9 cellular contexts compared by ENCODE assay signal in the genomic region with DNA sequence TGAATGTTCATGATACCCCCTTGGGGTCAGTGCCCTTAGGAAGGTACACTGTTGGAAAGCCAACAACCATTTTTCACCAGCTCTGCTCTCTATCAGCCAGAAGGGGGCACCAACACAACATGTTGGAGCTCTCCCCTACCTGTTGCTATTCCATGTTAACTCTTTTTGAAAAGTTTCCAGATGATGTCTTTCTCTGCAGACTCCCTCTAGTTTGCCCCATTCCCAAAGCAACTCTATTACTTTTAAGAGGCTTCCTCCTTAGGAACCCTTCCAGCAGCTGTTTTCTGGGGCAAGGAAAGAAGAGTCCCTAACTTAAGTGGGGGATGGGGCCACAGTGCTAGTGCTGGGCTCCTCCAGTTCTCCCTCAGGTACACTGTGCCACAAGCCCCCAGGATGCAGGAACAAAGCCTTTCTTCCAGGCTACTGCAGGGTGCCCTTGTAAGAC. TPM values are rescaled to one million over a fixed set of nuclear protein-coding genes. Genes with fewer than 3 reads are reported as not detected.
DNase-seq lines count a peak whose midpoint lies in the region; ATAC-seq and TF ChIP-seq lines count a peak whose summit lies in the region.
"Had no signal": no experiment of that assay in that cellular context is flagged by ENCODE, and none has a peak within 500 bp of the region (broad histone marks: within the 10 kb centered on the region; RNA-seq: fewer than 3 reads in every experiment).

No MANE protein-coding gene starts in this region.

- no peaks in the 10 kb centered on the region for H3K9me3 Mint-ChIP-seq in activated T-helper 17 cell treated with anti-CD3 and anti-CD28 coated beads, Interleukin-2, amount 50 U/mL, for 72 hours
- H3K9me3 Mint-ChIP-seq: dendritic cell treated with granulocyte-macrophage colony-stimulating factor and Interleukin-4, amounts not matched to agents 40 ng/mL and 50 ng/mL, for 4 days had no signal

- BruUV-seq in OCI-LY7 (replicated peaks; lab: Mats Ljungman, UMichigan): no TSS peak

- H3K36me3 Mint-ChIP-seq in activated T-helper 17 cell treated with anti-CD3 and anti-CD28 coated beads, Interleukin-2, amount 50 U/mL, for 72 hours (ENCODE audit: low read depth): peaks cover 33% of the 10 kb centered on the region

- no peaks in the 10 kb centered on the region for H3K79me2 ChIP-seq in OCI-LY7 (ENCODE audit: insufficient read depth, low read depth, low read length)

- H3K9me2 ChIP-seq in OCI-LY7 (ENCODE audit: insufficient read depth, low read length): no peaks in the 10 kb centered on the region

- no peak overlapping the region for H3K4me3 Mint-ChIP-seq in activated T-helper 17 cell treated with anti-CD3 and anti-CD28 coated beads, Interleukin-2, amount 50 U/mL, for 72 hours
- H3K4me3 Mint-ChIP-seq: dendritic cell treated with granulocyte-macrophage colony-stimulating factor and Interleukin-4, amounts not matched to agents 40 ng/mL and 50 ng/mL, for 4 days had no signal

- H3K27me3 ChIP-seq in HUES48 (ENCODE audit: control insufficient read depth, insufficient read depth, low read length): no peaks in the 10 kb centered on the region
- no peaks in the 10 kb centered on the region for H3K27me3 ChIP-seq in prostate gland (replicated peaks; ENCODE audit: insufficient read depth)
- H3K27me3 ChIP-seq in aorta (ENCODE audit: control insufficient read depth in 1 of 2, insufficient read depth in 2 of 2, low read length in 1 of 2): no peaks in the 10 kb centered on the region

- H3K4me2 ChIP-seq in OCI-LY7 (ENCODE audit: low read length): no peak overlapping the region

- TF ChIP-seq POLR2A in prostate gland (IDR thresholded peaks at IDR 0.05): no peak

- H3K27me3 Mint-ChIP-seq in activated T-helper 17 cell treated with anti-CD3 and anti-CD28 coated beads, Interleukin-2, amount 50 U/mL, for 72 hours: no peaks in the 10 kb centered on the region
- H3K27me3 Mint-ChIP-seq: dendritic cell treated with granulocyte-macrophage colony-stimulating factor and Interleukin-4, amounts not matched to agents 40 ng/mL and 50 ng/mL, for 4 days had no signal

- H2AFZ ChIP-seq in OCI-LY7 (ENCODE audit: low read length): no peak overlapping the region

- H3K36me3 ChIP-seq in HUES48 (ENCODE audit: control insufficient read depth, insufficient read depth, low read length) (peaks cover 18% of the 10 kb centered on the region), OCI-LY7 (ENCODE audit: insufficient read depth, low read length) (peaks cover 7% of the 10 kb centered on the region; the same call in 1 of the 2 replicates), prostate gland (peaks cover 0 to 32% of the 10 kb centered on the region in 2 donors), aorta (ENCODE audit: control insufficient read depth in 1 of 2, insufficient read depth in 2 of 2, low read length in 1 of 2) (peaks cover 0 to 19% of the 10 kb centered on the region in 2 donors)

- H3K4me3 ChIP-seq in HUES48 (ENCODE audit: low read depth, low read length) (no peak overlapping the region), OCI-LY7 (ENCODE audit: low read depth, low read length, poor library complexity, severe bottlenecking) (no peak overlapping the region), prostate gland (no peak overlapping the region), aorta (ENCODE audit: low read length in 2 of 2) (no peak overlapping the region)

- H3K9ac ChIP-seq in HUES48 (ENCODE audit: low read depth, low read length): no peak overlapping the region

- TF ChIP-seq CTCF in OCI-LY7 (conservative IDR thresholded peaks at IDR 0.05; ENCODE audit: low read length) (peak; percentile 95), prostate gland (IDR thresholded peaks at IDR 0.05) (peak in 3 of 4 experiments; percentile 30 to 73 (median 56))

- peak; percentile 74 for ATAC-seq in activated T-helper 17 cell treated with anti-CD3 and anti-CD28 coated beads, Interleukin-2, amount 50 U/mL, for 72 hours (replicated peaks)
- no peak for ATAC-seq in GM21717 (IDR thresholded peaks at IDR 0.05; ENCODE audit: unreplicated experiment)
- no peak for ATAC-seq in aorta (ENCODE audit: low FRiP score)

- H3K4me1 Mint-ChIP-seq in activated T-helper 17 cell treated with anti-CD3 and anti-CD28 coated beads, Interleukin-2, amount 50 U/mL, for 72 hours: peaks cover 6% of the 10 kb centered on the region

- intact Hi-C loops in OCI-LY7 (cut with micrococcal nuclease; ENCODE audit: unreplicated experiment): loop anchor here (1.0 to 10.0 kb wide), 3 partner anchors 88 to 204 kb away; no protein-coding TSS in a partner anchor
- intact Hi-C loops in prostate gland (cut with DNase I): loop anchor here (10.0 kb wide), 2 partner anchors 624 to 954 kb away; no protein-coding TSS in a partner anchor
- intact Hi-C loops in aorta (cut with DNase I): no loop called here

- H3K27ac Mint-ChIP-seq in activated T-helper 17 cell treated with anti-CD3 and anti-CD28 coated beads, Interleukin-2, amount 50 U/mL, for 72 hours: peak overlapping the region; percentile 53
- H3K27ac Mint-ChIP-seq: dendritic cell treated with granulocyte-macrophage colony-stimulating factor and Interleukin-4, amounts not matched to agents 40 ng/mL and 50 ng/mL, for 4 days had no signal

- H3K9me3 ChIP-seq in HUES48 (ENCODE audit: control insufficient read depth, insufficient read depth, low read length): no peaks in the 10 kb centered on the region
- no peaks in the 10 kb centered on the region for H3K9me3 ChIP-seq in OCI-LY7 (ENCODE audit: low read length)
- H3K9me3 ChIP-seq in prostate gland: no peaks in the 10 kb centered on the region
- no peaks in the 10 kb centered on the region for H3K9me3 ChIP-seq in aorta (ENCODE audit: control insufficient read depth, low read length)

- POLR2A ChIA-PET in OCI-LY7 (lab: Charles Lee): interaction anchor here (0.6 to 1.4 kb wide), 3 partner anchors 22 to 84 kb away, joined by 3 to 8 read pairs (median 5); a partner anchor contains a TSS

- 0 out of 2 replicates have a peak, but pooled peaks cover 5% of the 10 kb centered on the region for H3K4me1 ChIP-seq in HUES48 (ENCODE audit: control insufficient read depth, insufficient read depth, low read length)
- peaks cover 14% of the 10 kb centered on the region for H3K4me1 ChIP-seq in OCI-LY7 (ENCODE audit: insufficient read depth, low read length, poor library complexity, severe bottlenecking)
- H3K4me1 ChIP-seq in prostate gland (replicated peaks): no peaks in the 10 kb centered on the region
- H3K4me1 ChIP-seq in aorta (ENCODE audit: control insufficient read depth in 1 of 2, insufficient read depth in 2 of 2, low read length in 2 of 2): no peaks in the 10 kb centered on the region

- CTCF ChIA-PET in OCI-LY7 (lab: Charles Lee; ENCODE audit: unreplicated experiment): interaction anchor here (0.7 to 3.0 kb wide), 5 partner anchors 84 to 99 kb away, joined by 3 to 15 read pairs (median 5); a partner anchor contains a TSS

- H4K20me1 ChIP-seq in OCI-LY7 (ENCODE audit: insufficient read depth, low read length): no peaks in the 10 kb centered on the region

- DNase-seq in ELR (ENCODE audit: low read depth) (peak; percentile 73), OCI-LY7 (ENCODE audit: low spot score) (peak; percentile 75), globus pallidus (ENCODE audit: low spot score) (peak; percentile 53), prostate gland (ENCODE audit: low spot score) (no peak), aorta (no peak)

- H3K27ac ChIP-seq in HUES48 (ENCODE audit: low read depth, low read length): peak overlapping the region; percentile 31
- no peak overlapping the region for H3K27ac ChIP-seq in OCI-LY7 (ENCODE audit: low read depth, low read length, poor library complexity, severe bottlenecking)
- no peak overlapping the region for H3K27ac ChIP-seq in prostate gland
- H3K27ac ChIP-seq in aorta (ENCODE audit: low read depth in 1 of 2, low read length in 2 of 2): no peak overlapping the region

RNA-seq across cellular contexts. Expression of a gene that starts 22.9 kb away (rescaled TPM):
- total RNA-seq in OCI-LY7 (2014; rRNA removed; shearing (Covaris generic)): 40.0 and 51.8 TPM in 2 replicates
- total RNA-seq in OCI-LY7 (2022) (61.8 and 71.5 TPM in 2 replicates), prostate gland (10 to 100 TPM; 15.3 to 20.6 TPM), aorta (1 to 10 TPM; 6.8 to 6.9 TPM)
- 10 to 100 TPM; 23.3 to 44.5 TPM for total RNA-seq in activated T-helper 17 cell treated with anti-CD3 and anti-CD28 coated beads, Interleukin-2, amount 50 U/mL, for 72 hours
- polyA plus RNA-seq in aorta: 1 to 10 TPM; 2.6 to 3.3 TPM

RNA-seq across cellular contexts. Expression of a gene that starts 28.6 kb away (rescaled TPM):
- 13.7 and 16.7 TPM in 2 replicates for total RNA-seq in OCI-LY7 (2014; rRNA removed; shearing (Covaris generic))
- total RNA-seq in OCI-LY7 (2022) (15.0 and 23.8 TPM in 2 replicates), prostate gland (100 to 1,000 TPM in 1 of 2 donors, 10 to 100 TPM in 1; 40.0 to 105 TPM), aorta (10 to 100 TPM; 17.7 to 23.4 TPM)
- total RNA-seq in activated T-helper 17 cell treated with anti-CD3 and anti-CD28 coated beads, Interleukin-2, amount 50 U/mL, for 72 hours: 10 to 100 TPM; 13.7 to 14.8 TPM
- polyA plus RNA-seq in aorta: 10 to 100 TPM; 15.8 to 18.9 TPM

RNA-seq across cellular contexts. Expression of a gene that starts 33.0 kb away (rescaled TPM):
- total RNA-seq in OCI-LY7 (2014; rRNA removed; shearing (Covaris generic)): not detected in 2 replicates
- total RNA-seq in OCI-LY7 (2022) (not detected in 2 replicates), prostate gland (under 1 TPM in 1 of 2 donors, not detected in 1; 0.23 TPM), aorta (not detected)
- total RNA-seq in activated T-helper 17 cell treated with anti-CD3 and anti-CD28 coated beads, Interleukin-2, amount 50 U/mL, for 72 hours: not detected
- not detected for polyA plus RNA-seq in aorta

Comparison
In these comparisons a context has a peak if more than half of its experiments do, and no peak if none do; other contexts are left out.
1. DNase-seq: peak in ELR (single experiment), OCI-LY7 (single experiment) and globus pallidus (single experiment); none in prostate gland (single experiment) and aorta (0 of 2).
2. intact Hi-C loops: an anchor here in OCI-LY7 (1.0 to 10.0 kb wide) and prostate gland (10.0 kb wide); none called in aorta.